1 cellular context compared by ENCODE assay signal in the genomic region with DNA sequence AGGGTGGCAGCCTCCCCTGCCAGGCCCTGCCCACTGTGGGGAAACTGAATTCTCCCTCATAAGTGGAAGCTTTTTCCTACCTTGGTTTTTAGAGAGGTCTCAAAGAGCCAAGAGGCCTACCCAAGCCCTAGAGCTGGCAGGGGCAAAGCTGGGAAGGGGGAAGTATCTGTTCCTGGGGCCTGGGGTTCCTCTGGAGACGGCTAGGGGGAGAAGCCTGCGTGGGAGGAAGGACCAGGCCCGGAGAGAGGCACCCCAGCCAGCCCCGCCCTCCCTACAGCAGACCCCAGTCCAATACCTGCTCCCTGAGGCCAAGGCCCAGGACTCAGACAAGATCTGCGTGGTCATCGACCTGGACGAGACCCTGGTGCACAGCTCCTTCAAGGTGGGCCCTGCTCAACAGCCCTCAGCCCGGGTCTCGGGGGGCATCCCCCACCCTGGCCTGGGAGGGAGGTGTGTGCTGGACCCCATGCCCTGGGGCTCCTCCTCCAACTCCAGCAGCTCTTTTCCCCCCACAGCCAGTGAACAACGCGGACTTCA.
TF ChIP-seq lines count a peak whose summit lies in the region.

No MANE protein-coding gene starts in this region.

TF ChIP-seq in K562, 482 proteins besides CTCF, POLR2A, EP300 and RAD21:
- no peak for TF ChIP-seq SMARCA4 (IDR thresholded peaks at IDR 0.05)
- no peak for TF ChIP-seq ZNF140 (CRISPR knock-in tag; IDR thresholded peaks at IDR 0.05)
